18 cellular contexts compared by ENCODE assay signal in the genomic region with DNA sequence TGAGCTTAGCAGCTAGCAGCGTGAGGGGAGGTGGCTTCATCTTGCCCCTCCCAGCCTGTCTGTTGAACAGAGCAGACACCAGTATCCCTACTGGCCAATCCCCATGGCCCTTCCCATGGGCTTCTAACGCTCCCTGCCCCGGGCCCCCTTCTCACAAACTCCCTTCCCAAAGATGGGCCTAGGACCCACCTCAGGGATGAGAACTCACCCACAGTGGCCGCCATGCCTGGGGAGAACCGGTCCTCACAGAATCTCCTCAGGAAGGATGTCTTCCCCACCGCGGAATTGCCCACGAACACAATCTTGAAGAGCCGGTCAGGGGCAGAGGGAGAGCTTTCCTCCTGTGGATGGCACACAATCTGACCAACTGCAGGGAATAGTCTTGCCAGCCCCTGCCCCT.
DNase-seq lines count a peak whose midpoint lies in the region; ATAC-seq and TF ChIP-seq lines count a peak whose summit lies in the region.
"Had no signal": no experiment of that assay in that cellular context is flagged by ENCODE, and none has a peak within 500 bp of the region (broad histone marks: within the 10 kb centered on the region; RNA-seq: fewer than 3 reads in every experiment).

No MANE protein-coding gene starts in this region.

- no peaks in the 10 kb centered on the region for H3K27me3 Mint-ChIP-seq in T-helper 17 cell

- no peak overlapping the region for H3K4me3 ChIP-seq in OCI-LY7 (ENCODE audit: low read depth, low read length, poor library complexity, severe bottlenecking)

- peak overlapping the region; percentile 68 for H3K27ac Mint-ChIP-seq in T-helper 17 cell
- H3K27ac Mint-ChIP-seq: CD8-positive, alpha-beta T cell; HFFc6 had no signal

- H3K4me1 Mint-ChIP-seq in T-helper 17 cell: peaks cover 4% of the 10 kb centered on the region
- H3K4me1 Mint-ChIP-seq: CD14-positive monocyte had no signal

- no peak overlapping the region for H3K4me3 Mint-ChIP-seq in T-helper 17 cell
- H3K4me3 Mint-ChIP-seq: CD14-positive monocyte; CD8-positive, alpha-beta T cell; HFFc6 had no signal

- no peak for TF ChIP-seq CTCF in OCI-LY7 (conservative IDR thresholded peaks at IDR 0.05; ENCODE audit: low read length)

- H2AFZ ChIP-seq in OCI-LY7 (ENCODE audit: low read length): no peak overlapping the region

- no peaks in the 10 kb centered on the region for H3K9me2 ChIP-seq in OCI-LY7 (ENCODE audit: insufficient read depth, low read length)

- no peaks in the 10 kb centered on the region for H3K4me1 ChIP-seq in OCI-LY7 (ENCODE audit: insufficient read depth, low read length, poor library complexity, severe bottlenecking)
- H3K4me1 ChIP-seq: BE2C had no signal

- POLR2A ChIA-PET in OCI-LY7 (lab: Charles Lee): interaction anchor here (1.3 kb wide), 1 partner anchor 9 kb away, joined by 3 read pairs; no protein-coding TSS in a partner anchor

- CTCF ChIA-PET in OCI-LY7 (lab: Charles Lee; ENCODE audit: unreplicated experiment): no interaction called here

- peak; percentile 57 for DNase-seq in activated effector memory CD4-positive, alpha-beta T cell treated with anti-CD3 and anti-CD28 coated beads, Interleukin-2, amount 50 U/mL, for 16 hours
- no peak for DNase-seq in activated effector memory CD4-positive, alpha-beta T cell treated with Interleukin-2 at 50 U/mL for 16 hours
- DNase-seq in T-helper 17 cell (no peak), posterior vena cava (ENCODE audit: low spot score) (peak; percentile 67), putamen (ENCODE audit: low spot score) (no peak), OCI-LY7 (ENCODE audit: low spot score) (no peak)
- DNase-seq: ACHN; BE2C; Calu3; CD8-positive, alpha-beta T cell; DMS79 treated with DMSO at 0.1 percent for 48 hours; GF-D8; GOT3; H7; HFFc6; IMR-90 had no signal

- no peak overlapping the region for H3K27ac ChIP-seq in OCI-LY7 (ENCODE audit: low read depth, low read length, poor library complexity, severe bottlenecking)

- no peaks in the 10 kb centered on the region for H3K79me2 ChIP-seq in OCI-LY7 (ENCODE audit: insufficient read depth, low read depth, low read length)

- H3K36me3 ChIP-seq in OCI-LY7 (ENCODE audit: insufficient read depth, low read length): peaks cover 6% of the 10 kb centered on the region
- H3K36me3 ChIP-seq: BE2C had no signal

- no peak for ATAC-seq in T-helper 17 cell
- ATAC-seq: CD8-positive, alpha-beta T cell; HCT116 had no signal

- H3K36me3 Mint-ChIP-seq in T-helper 17 cell (ENCODE audit: low read depth): peaks cover 7% of the 10 kb centered on the region

- intact Hi-C loops in posterior vena cava (cut with DNase I): no loop called here
- intact Hi-C loops in OCI-LY7 (cut with micrococcal nuclease; ENCODE audit: unreplicated experiment): no loop called here

- no peaks in the 10 kb centered on the region for H4K20me1 ChIP-seq in OCI-LY7 (ENCODE audit: insufficient read depth, low read length)

- no TSS peak for BruUV-seq in OCI-LY7 (replicated peaks; lab: Mats Ljungman, UMichigan)

- H3K4me2 ChIP-seq in OCI-LY7 (ENCODE audit: low read length): no peak overlapping the region

- H3K9me3 ChIP-seq in T-helper 17 cell (ENCODE audit: control insufficient read depth, low read length, poor library complexity, severe bottlenecking) (no peaks in the 10 kb centered on the region), OCI-LY7 (ENCODE audit: low read length) (no peaks in the 10 kb centered on the region)
- H3K9me3 ChIP-seq: BE2C had no signal

Comparison
In these comparisons a context has a peak if more than half of its experiments do, and no peak if none do; other contexts are left out.
1. DNase-seq: peak in activated effector memory CD4-positive, alpha-beta T cell treated with anti-CD3 and anti-CD28 coated beads, Interleukin-2, amount 50 U/mL, for 16 hours (single experiment) and posterior vena cava (single experiment); none in activated effector memory CD4-positive, alpha-beta T cell treated with Interleukin-2 at 50 U/mL for 16 hours (single experiment), T-helper 17 cell (0 of 3), putamen (single experiment) and OCI-LY7 (single experiment).